Comparison of ENCODE assay signal across 18 cellular contexts in the genomic region with DNA sequence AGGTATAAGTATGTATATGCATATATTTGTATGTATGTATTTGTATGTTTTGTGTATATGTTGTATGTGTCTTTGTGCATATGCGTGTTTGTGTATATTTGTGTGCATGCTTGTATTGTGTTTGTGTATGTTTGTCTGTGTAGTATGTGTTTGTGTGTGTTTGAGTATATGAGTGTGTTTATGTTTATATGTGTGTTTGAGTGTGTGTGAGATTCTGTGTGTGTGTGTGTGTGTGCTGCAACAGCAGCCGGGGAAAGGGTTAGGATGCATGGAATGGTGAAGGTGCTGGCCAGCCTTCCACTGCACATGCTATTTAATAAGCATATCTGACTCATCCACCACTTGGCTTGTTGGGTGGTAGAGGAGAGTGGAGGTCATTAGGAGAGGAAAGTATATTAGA. TPM values are rescaled to one million over a fixed set of nuclear protein-coding genes. Genes with fewer than 3 reads are reported as not detected.
DNase-seq lines count a peak whose midpoint lies in the region; ATAC-seq, FAIRE-seq and TF ChIP-seq lines count a peak whose summit lies in the region.
"Had no signal": no experiment of that assay in that cellular context is flagged by ENCODE, and none has a peak within 500 bp of the region (broad histone marks: within the 10 kb centered on the region; RNA-seq: fewer than 3 reads in every experiment).

No MANE protein-coding gene starts in this region.

- H3K9me3 ChIP-seq in HEK293 (ENCODE audit: control insufficient read depth, insufficient read depth, low read depth, low read length), result no peaks in the 10 kb centered on the region
- no peaks in the 10 kb centered on the region for H3K9me3 ChIP-seq in K562 (replicated peaks; ENCODE audit: control insufficient read depth, insufficient read depth, low read depth, low read length)
- H3K9me3 ChIP-seq in right lobe of liver, result no peaks in the 10 kb centered on the region
- no peaks in the 10 kb centered on the region for H3K9me3 ChIP-seq in WERI-Rb-1 (ENCODE audit: severe bottlenecking)
- H3K9me3 ChIP-seq: tibial nerve had no signal

- H3K27me3 ChIP-seq in K562 (ENCODE audit: control insufficient read depth in 2 of 2, insufficient read depth in 2 of 2, low read length in 2 of 2) (peaks cover 7 to 22% of the 10 kb centered on the region in 2 experiments), right lobe of liver (no peaks in the 10 kb centered on the region), WERI-Rb-1 (ENCODE audit: insufficient read depth, low read depth, severe bottlenecking) (no peaks in the 10 kb centered on the region)
- H3K27me3 ChIP-seq: tibial nerve had no signal

- DNase-seq in DMS53 (lab: John Stamatoyannopoulos, UW) (peak; percentile 81), K562 (ENCODE audit: extremely low read depth in 1 of 4, low spot score in 3 of 4) (no peak), right lobe of liver (no peak), NK-92 (lab: John Stamatoyannopoulos, UW; ENCODE audit: unreplicated experiment) (no peak), WERI-Rb-1 (no peak), NCI-H1048 (lab: John Stamatoyannopoulos, UW) (no peak)
- DNase-seq: activated CD4-positive, alpha-beta T cell treated with anti-CD3 and anti-CD28 coated beads, Interleukin-2, amount 10 ng/mL, durations not matched to agents 7 days and 5 days; activated naive CD4-positive, alpha-beta T cell treated with anti-CD3 and anti-CD28 coated beads, Interleukin-2, amount 10 ng/mL, durations not matched to agents 7 days and 5 days; left colon; NCI-H1436 treated with DMSO at 0.1 percent for 48 hours; NCI-H510A; T-helper 9 cell had no signal

- H3K4me1 ChIP-seq in HEK293 (ENCODE audit: control insufficient read depth, insufficient read depth, low read length) (peaks cover 47% of the 10 kb centered on the region), K562 (replicated peaks in 1 of 2; ENCODE audit: control insufficient read depth in 2 of 2, insufficient read depth in 2 of 2, low read length in 2 of 2) (no peaks in the 10 kb centered on the region), right lobe of liver (peaks cover 0 to 53% (median 17%) of the 10 kb centered on the region in 4 donors)

- H3K79me2 ChIP-seq in K562 (ENCODE audit: control insufficient read depth, insufficient read depth, low read length), result no peaks in the 10 kb centered on the region

- TF ChIP-seq CTCF in HEK293 (tag by site-specific recombination; IDR thresholded peaks at IDR 0.05), result no peak
- TF ChIP-seq CTCF in K562 (IDR thresholded peaks at IDR 0.05 in 2 of 3, conservative IDR thresholded peaks at IDR 0.05 in 1 of 3; ENCODE audit: insufficient read depth in 2 of 3, low read depth in 1 of 3, low read length in 3 of 3), result no peak
- no peak for TF ChIP-seq CTCF in right lobe of liver (IDR thresholded peaks at IDR 0.05)
- TF ChIP-seq CTCF in WERI-Rb-1 (IDR thresholded peaks at IDR 0.05; ENCODE audit: low read depth, low read length), result no peak

- ATAC-seq in K562 (no peak), right lobe of liver (no peak)
- ATAC-seq: left colon; stimulated activated effector memory CD8-positive, alpha-beta T cell treated with anti-CD3 and anti-CD28 coated beads, Interleukin-12 subunit alpha, Interleukin-12 subunit beta, amount 100 ng/mL, for 72 hours had no signal

- CTCF ChIA-PET in HEK293 (lab: Yijun Ruan, JAX), result interaction anchor here (0.6 to 8.7 kb wide), 4 partner anchors 30 to 561 kb away, joined by 3 to 115 read pairs (median 34); partner anchors contain the start of gene RHOU
- CTCF ChIA-PET in K562 (lab: Yijun Ruan, JAX; ENCODE audit: low intra/inter-chr PET ratio), result no interaction called here

- no peak for TF ChIP-seq RAD21 in K562 (CRISPR knock-in tag; conservative IDR thresholded peaks at IDR 0.05 in 1 of 2, IDR thresholded peaks at IDR 0.05 in 1 of 2)

- no peak overlapping the region; the same call in 1 of the 2 replicates for H3K27ac ChIP-seq in HEK293 (ENCODE audit: extremely low read depth, low read depth, low read length)
- no peak overlapping the region for H3K27ac ChIP-seq in K562 (ENCODE audit: extremely low read depth, low read depth, low read length)
- peak overlapping the region in 2 of 3 donors; percentile 95 to 99 for H3K27ac ChIP-seq in right lobe of liver
- H3K27ac ChIP-seq in WERI-Rb-1, result no peak overlapping the region
- H3K27ac ChIP-seq: HL-60 had no signal

- no peak for TF ChIP-seq EP300 in K562 (IDR thresholded peaks at IDR 0.05; ENCODE audit: low read length)

- H4K20me1 ChIP-seq in K562 (replicated peaks; ENCODE audit: control insufficient read depth, insufficient read depth, low read length), result 0 out of 2 replicates have a peak, but pooled peaks cover 6% of the 10 kb centered on the region

- no peaks in the 10 kb centered on the region for H3K9me1 ChIP-seq in K562 (ENCODE audit: control insufficient read depth, insufficient read depth, low read length)

- BruUV-seq in K562 (replicated peaks; lab: Mats Ljungman, UMichigan), result no TSS peak

- WGBS in K562 (ENCODE audit: insufficient coverage, low coverage, missing lambda C conversion rate), result 0% methylated on average over 2 of the region's 2 CpGs
- 70% methylated on average over 2 of the region's 2 CpGs for WGBS in right lobe of liver (ENCODE audit: insufficient coverage, low coverage, low lambda C conversion rate, missing lambda C conversion rate)

- no peak overlapping the region for H3K4me2 ChIP-seq in K562 (ENCODE audit: insufficient read depth, low read length)
- H3K4me2 ChIP-seq: smooth muscle cell had no signal

- POLR2A ChIA-PET in HEK293 (lab: Yijun Ruan, JAX), result no interaction called here
- POLR2A ChIA-PET in K562 (lab: Yijun Ruan, JAX), result no interaction called here

- H3K4me3 ChIP-seq in HEK293 (ENCODE audit: low read depth, low read length) (no peak overlapping the region), K562 (no peak overlapping the region), right lobe of liver (no peak overlapping the region), WERI-Rb-1 (ENCODE audit: low read depth, low read length) (no peak overlapping the region)
- H3K4me3 ChIP-seq: smooth muscle cell, tibial nerve had no signal

- FAIRE-seq in K562 (lab: Jason Lieb, UNC), result no peak
- FAIRE-seq: GM12892 had no signal

- TF ChIP-seq POLR2A in K562 (conservative IDR thresholded peaks at IDR 0.05) (no peak), right lobe of liver (IDR thresholded peaks at IDR 0.05) (no peak)

- intact Hi-C loops in K562 (cut with micrococcal nuclease) (no loop called here), right lobe of liver (cut with DNase I) (loop anchor here in 1 of 2 donors (10.0 kb wide), 1 partner anchor 490 kb away; the partner anchor contains the start of gene RHOU)

- no peaks in the 10 kb centered on the region for H3K36me3 ChIP-seq in HEK293 (ENCODE audit: control insufficient read depth in 2 of 2, insufficient read depth in 1 of 2, low read length in 2 of 2)
- no peaks in the 10 kb centered on the region for H3K36me3 ChIP-seq in K562 (ENCODE audit: control insufficient read depth, insufficient read depth, low read length)
- no peaks in the 10 kb centered on the region for H3K36me3 ChIP-seq in right lobe of liver
- no peaks in the 10 kb centered on the region for H3K36me3 ChIP-seq in WERI-Rb-1
- H3K36me3 ChIP-seq: tibial nerve had no signal

- no peak overlapping the region for H2AFZ ChIP-seq in K562 (ENCODE audit: low read depth, low read length)

- in situ Hi-C loops in K562 (cut with MboI), result no loop called here

- no peak overlapping the region for H3K9ac ChIP-seq in K562 (ENCODE audit: insufficient read depth in 1 of 2, low read depth in 2 of 2, low read length in 2 of 2)

TF ChIP-seq in K562, 482 proteins besides CTCF, POLR2A, EP300 and RAD21 (continues in another document):
- TF ChIP-seq, protein P1, sequence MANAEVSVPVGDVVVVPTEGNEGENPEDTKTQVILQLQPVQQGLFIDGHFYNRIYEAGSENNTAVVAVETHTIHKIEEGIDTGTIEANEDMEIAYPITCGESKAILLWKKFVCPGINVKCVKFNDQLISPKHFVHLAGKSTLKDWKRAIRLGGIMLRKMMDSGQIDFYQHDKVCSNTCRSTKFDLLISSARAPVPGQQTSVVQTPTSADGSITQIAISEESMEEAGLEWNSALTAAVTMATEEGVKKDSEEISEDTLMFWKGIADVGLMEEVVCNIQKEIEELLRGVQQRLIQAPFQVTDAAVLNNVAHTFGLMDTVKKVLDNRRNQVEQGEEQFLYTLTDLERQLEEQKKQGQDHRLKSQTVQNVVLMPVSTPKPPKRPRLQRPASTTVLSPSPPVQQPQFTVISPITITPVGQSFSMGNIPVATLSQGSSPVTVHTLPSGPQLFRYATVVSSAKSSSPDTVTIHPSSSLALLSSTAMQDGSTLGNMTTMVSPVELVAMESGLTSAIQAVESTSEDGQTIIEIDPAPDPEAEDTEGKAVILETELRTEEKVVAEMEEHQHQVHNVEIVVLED (CRISPR knock-in tag; IDR thresholded peaks at IDR 0.05), result no peak
- TF ChIP-seq SMARCC2 (IDR thresholded peaks at IDR 0.05; ENCODE audit: low read depth), result no peak

RNA-seq across cellular contexts. Expression of gene RAB4A, which starts 46.6 kb away (rescaled TPM):
- 13.9 and 34.5 TPM in 2 replicates for total RNA-seq in K562 (2011; cell fraction: chromatin; rRNA removed; ENCODE audit: low replicate concordance)
- total RNA-seq in K562 (2011; cell fraction: nucleolus; rRNA removed), result 7.4 and 7.8 TPM in 2 replicates
- 17.1 and 34.4 TPM in 2 replicates for total RNA-seq in K562 (2011; cell fraction: nucleoplasm; rRNA removed)
- total RNA-seq in K562 (2014; rRNA removed) (33.4 and 58.5 TPM in 2 replicates), K562 (2014; rRNA removed; fragmentation: Illumina TruSeq; extraction: Trizol) (23.9 and 28.3 TPM in 2 replicates), K562 (2015; rRNA removed; fragmentation: Illumina TruSeq; extraction: Trizol) (21.9 and 23.2 TPM in 2 replicates), K562 (2021) (61.0 and 68.3 TPM in 2 replicates), right lobe of liver (10 to 100 TPM; 23.3 to 66.4 (median 50.0) TPM)
- polyA plus RNA-seq in K562 (2011; rRNA removed) (33.8 and 35.1 TPM in 2 replicates), K562 (2014; fragmentation: Illumina TruSeq; extraction: Trizol) (20.9 and 26.7 TPM in 2 replicates), K562 (2014; fragmentation: Nextera tagmentation; extraction: Ambion mirVana) (1 to 10 TPM; 8.3 to 9.7 TPM), K562 (2014; rRNA removed) (36.0 and 55.2 TPM in 2 replicates)
- 11.7 and 19.5 TPM in 2 replicates for polyA plus RNA-seq in K562 (2011; cell fraction: cytosol; rRNA removed)
- 13.1 and 14.0 TPM in 2 replicates for polyA plus RNA-seq in K562 (2011; cell fraction: nucleus; rRNA removed)
- 29.8 and 40.1 TPM in 2 replicates for polyA plus RNA-seq in K562 (2012)
- 13.8 and 18.0 TPM in 2 replicates for polyA minus RNA-seq in K562 (2011; rRNA and poly(A)+ RNA removed)
- polyA minus RNA-seq in K562 (2011; cell fraction: cytosol; rRNA and poly(A)+ RNA removed), result 7.9 and 8.5 TPM in 2 replicates
- polyA minus RNA-seq in K562 (2011; cell fraction: nucleus; rRNA and poly(A)+ RNA removed), result 10.8 and 11.4 TPM in 2 replicates

Comparison
In these comparisons a context has a peak if more than half of its experiments do, and no peak if none do; other contexts are left out.
1. H3K27ac ChIP-seq: peak in right lobe of liver (2 of 3); none in HEK293 (single experiment), K562 (single experiment) and WERI-Rb-1 (single experiment).